In the genomic region with DNA sequence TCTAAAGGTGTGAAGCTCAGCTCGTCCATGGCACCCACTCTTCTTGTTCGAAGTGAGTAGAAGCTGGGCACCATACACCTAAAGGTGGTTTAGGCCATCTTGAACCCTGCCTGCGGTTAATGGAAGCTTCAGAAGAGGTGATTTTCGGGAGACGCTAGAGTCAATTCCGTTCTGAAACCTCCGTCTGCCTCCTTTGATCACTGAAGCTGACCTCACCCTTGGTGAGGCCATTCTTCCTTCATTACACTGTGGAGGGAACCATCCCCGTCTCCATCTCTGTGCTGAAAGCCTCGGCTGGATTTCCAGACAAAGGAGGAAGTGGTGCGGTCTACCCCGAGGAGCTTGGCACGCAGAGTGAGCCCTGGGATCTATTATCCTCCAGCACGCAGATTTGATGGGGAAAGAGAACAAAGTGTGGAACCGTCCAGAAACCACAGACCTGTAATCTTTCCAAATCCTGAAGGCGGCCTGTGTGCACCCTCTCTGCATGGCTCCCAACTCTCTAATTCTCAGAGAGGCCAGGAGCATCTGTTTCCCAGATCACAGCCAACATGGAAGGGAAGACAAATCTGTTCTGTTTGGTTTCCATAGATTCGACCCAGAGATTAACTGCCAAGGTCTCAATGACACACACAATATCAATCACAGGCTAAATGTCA, we compare ENCODE assay signal across 1 cellular context.
TF ChIP-seq lines count a peak whose summit lies in the region.

No MANE protein-coding gene starts in this region.

TF ChIP-seq in K562, 482 proteins besides CTCF, POLR2A, EP300 and RAD21 (continued from another document):
- TF ChIP-seq ATF7 (IDR thresholded peaks at IDR 0.05): no peak
